ENCODE assay signal across 12 cellular contexts in genomic region chr13:51996660-51997059, GRCh38.
"Had no signal": no experiment of that assay in that cellular context is flagged by ENCODE, and none has a peak within 500 bp of the region (broad histone marks: within the 10 kb centered on the region; RNA-seq: fewer than 3 reads in every experiment).

No MANE protein-coding gene starts in this region.

- H3K4me3 ChIP-seq: colonic mucosa, thyroid gland, uterus had no signal

- H3K27ac ChIP-seq: foreskin keratinocyte, uterus had no signal

- H3K9me3 ChIP-seq: colonic mucosa, thyroid gland, uterus had no signal

- DNase-seq: activated CD4-positive, alpha-beta memory T cell treated with anti-CD3 and anti-CD28 coated beads for 36 hours; activated effector memory CD4-positive, alpha-beta T cell treated with Interleukin-2 at 50 U/mL for 16 hours; activated naive CD4-positive, alpha-beta T cell treated with anti-CD3 and anti-CD28 coated beads, Interleukin-2, amount 50 U/mL, for 16 hours; activated T-cell treated with anti-CD3 and anti-CD28 coated beads, Interleukin-2, amount 50 U/mL, for 4 hours; colonic mucosa; foreskin keratinocyte; immature natural killer cell; stimulated activated CD4-positive, alpha-beta T cell treated with anti-CD3 and anti-CD28 coated beads, Interleukin-1b, Interleukin-23, amount 100 ng/mL, for 48 hours; T-helper 17 cell; thyroid gland; uterus had no signal

- H3K9me3 Mint-ChIP-seq: activated CD4-positive, alpha-beta memory T cell treated with anti-CD3 and anti-CD28 coated beads for 36 hours; activated T-cell treated with anti-CD3 and anti-CD28 coated beads, Interleukin-2, amount 50 U/mL, for 4 hours; immature natural killer cell; nephron had no signal

- H3K4me1 ChIP-seq: foreskin keratinocyte, uterus had no signal

- H3K4me1 Mint-ChIP-seq: immature natural killer cell had no signal

- H3K27ac Mint-ChIP-seq: activated CD4-positive, alpha-beta memory T cell treated with anti-CD3 and anti-CD28 coated beads for 36 hours; immature natural killer cell; T-helper 17 cell had no signal

- ATAC-seq: activated T-cell treated with anti-CD3 and anti-CD28 coated beads, Interleukin-2, amount 50 U/mL, for 4 hours; T-helper 17 cell had no signal

- H3K4me3 Mint-ChIP-seq: activated CD4-positive, alpha-beta memory T cell treated with anti-CD3 and anti-CD28 coated beads for 36 hours; activated T-cell treated with anti-CD3 and anti-CD28 coated beads, Interleukin-2, amount 50 U/mL, for 4 hours; immature natural killer cell; nephron; T-helper 17 cell had no signal

- H3K27me3 ChIP-seq: colonic mucosa, thyroid gland, uterus had no signal

- H3K36me3 ChIP-seq: colonic mucosa, thyroid gland, uterus had no signal

- H3K36me3 Mint-ChIP-seq: activated CD4-positive, alpha-beta memory T cell treated with anti-CD3 and anti-CD28 coated beads for 36 hours; immature natural killer cell had no signal
